ENCODE assay signal across 21 cellular contexts in genomic region chrY:19012985-19013384, GRCh38.
DNase-seq lines count a peak whose midpoint lies in the region; ATAC-seq, FAIRE-seq and TF ChIP-seq lines count a peak whose summit lies in the region.
"Had no signal": no experiment of that assay in that cellular context is flagged by ENCODE, and none has a peak within 500 bp of the region (broad histone marks: within the 10 kb centered on the region; RNA-seq: fewer than 3 reads in every experiment).

No MANE protein-coding gene starts in this region.

- no peak overlapping the region for H3K9ac ChIP-seq in GM23248
- H3K9ac ChIP-seq: BLaER1 treated with 17β-estradiol and CSF1 and Interleukin-3, amounts not matched to agents 10 nM and 100 nM had no signal

- WGBS in GM23248 (ENCODE audit: low coverage in 1 of 2, low lambda C conversion rate in 2 of 2, missing lambda C conversion rate in 2 of 2), 2 experiments, result 45 to 48% methylated on average over 2 of the region's 2 CpGs

- POLR2A ChIA-PET in BJ (lab: Charles Lee), result no interaction called here

- H3K27ac ChIP-seq in GM23248, result no peak overlapping the region
- H3K27ac ChIP-seq: A549; BLaER1 treated with 17β-estradiol and CSF1 and Interleukin-3, amounts not matched to agents 10 nM and 100 nM had no signal

- H3K79me2 ChIP-seq in GM23248 (ENCODE audit: insufficient read depth), result no peaks in the 10 kb centered on the region

- H4K20me1 ChIP-seq in GM23248 (ENCODE audit: insufficient read depth), result peaks cover 7% of the 10 kb centered on the region; the same call in 1 of the 2 replicates
- H4K20me1 ChIP-seq: BLaER1 treated with 17β-estradiol and CSF1 and Interleukin-3, amounts not matched to agents 10 nM and 100 nM had no signal

- peak overlapping the region; percentile 28 for H3K4me2 ChIP-seq in GM23248 (ENCODE audit: unreplicated experiment)
- H3K4me2 ChIP-seq: A549; BLaER1 treated with 17β-estradiol and CSF1 and Interleukin-3, amounts not matched to agents 10 nM and 100 nM; GM23338 had no signal

- H3K27me3 ChIP-seq in BJ (ENCODE audit: control insufficient read depth, insufficient read depth, low read length) (no peaks in the 10 kb centered on the region), GM23248 (replicated peaks; ENCODE audit: insufficient read depth) (no peaks in the 10 kb centered on the region)
- H3K27me3 ChIP-seq: BLaER1 treated with 17β-estradiol and CSF1 and Interleukin-3, amounts not matched to agents 10 nM and 100 nM had no signal

- no peaks in the 10 kb centered on the region for H3K9me3 ChIP-seq in GM23248 (ENCODE audit: low read depth)
- H3K9me3 ChIP-seq: A549; BLaER1 treated with 17β-estradiol and CSF1 and Interleukin-3, amounts not matched to agents 10 nM and 100 nM had no signal

- peak; percentile 42 for DNase-seq in AG10803 (ENCODE audit: low read depth)
- peak; percentile 3 for DNase-seq in BJ (ENCODE audit: low read depth)
- peak; percentile 34 for DNase-seq in GM23248
- no peak for DNase-seq in left lobe of liver (ENCODE audit: low spot score)
- DNase-seq in NCI-H345 (lab: John Stamatoyannopoulos, UW), result no peak
- no peak for DNase-seq in HTR-8/SVneo (ENCODE audit: insufficient read length, low spot score)
- DNase-seq in occipital lobe (lab: John Stamatoyannopoulos, UW), result no peak
- DNase-seq: 8988T; ACHN; CD4-positive, alpha-beta T cell; CD8-positive, alpha-beta memory T cell; DMS 273 treated with DMSO at 0.1 percent for 48 hours; DMS79; GF-D8; H9 had no signal

- H3K4me3 ChIP-seq in AG10803 (ENCODE audit: low read length) (no peak overlapping the region), BJ (ENCODE audit: low read depth, low read length) (no peak overlapping the region), GM23248 (no peak overlapping the region)
- H3K4me3 ChIP-seq: A549; BLaER1 treated with 17β-estradiol and CSF1 and Interleukin-3, amounts not matched to agents 10 nM and 100 nM; GM23338 had no signal

- in situ Hi-C loops in GM23248 (cut with MboI), result no loop called here

- peaks cover 5% of the 10 kb centered on the region; the same call in 1 of the 2 replicates for H3K4me1 ChIP-seq in GM23248 (ENCODE audit: insufficient read depth)
- H3K4me1 ChIP-seq: A549; BLaER1 treated with 17β-estradiol and CSF1 and Interleukin-3, amounts not matched to agents 10 nM and 100 nM had no signal

- CTCF ChIA-PET in BJ (lab: Yijun Ruan, JAX), result no interaction called here

- ATAC-seq in left lobe of liver, result peak; percentile 66
- ATAC-seq: A549, GM23338, HCT116 had no signal

- 0 out of 2 replicates have a peak, but pooled peaks cover 3% of the 10 kb centered on the region for H3F3A ChIP-seq in GM23248 (ENCODE audit: insufficient read depth)

- H2AFZ ChIP-seq in GM23248, result no peak overlapping the region
- H2AFZ ChIP-seq: GM23338 had no signal

- no peaks in the 10 kb centered on the region for H3K9me2 ChIP-seq in GM23248 (ENCODE audit: insufficient read depth)

- H3K36me3 ChIP-seq in BJ (ENCODE audit: control insufficient read depth, insufficient read depth, low read length) (no peaks in the 10 kb centered on the region), GM23248 (ENCODE audit: low read depth) (no peaks in the 10 kb centered on the region)
- H3K36me3 ChIP-seq: BLaER1 treated with 17β-estradiol and CSF1 and Interleukin-3, amounts not matched to agents 10 nM and 100 nM had no signal

- TF ChIP-seq CTCF in AG10803 (conservative IDR thresholded peaks at IDR 0.05; ENCODE audit: low read length), result no peak
- TF ChIP-seq CTCF in BJ (IDR thresholded peaks at IDR 0.05; ENCODE audit: insufficient read depth, low read depth, low read length), result no peak

- no peak for FAIRE-seq in HTR-8/SVneo (lab: Jason Lieb, UNC)
- FAIRE-seq: A549, D721Med, GM12892 had no signal

Comparison
In these comparisons a context has a peak if more than half of its experiments do, and no peak if none do; other contexts are left out.
1. DNase-seq: peak in AG10803 (single experiment), BJ (single experiment) and GM23248 (single experiment); none in left lobe of liver (single experiment), NCI-H345 (single experiment), HTR-8/SVneo (single experiment) and occipital lobe (single experiment).